11 cellular contexts compared by ENCODE assay signal in genomic region chr9:134439368-134439784, GRCh38.
"Had no signal": no experiment of that assay in that cellular context is flagged by ENCODE, and none has a peak within 500 bp of the region (broad histone marks: within the 10 kb centered on the region; RNA-seq: fewer than 3 reads in every experiment).

No MANE protein-coding gene starts in this region.

- H3K36me3 Mint-ChIP-seq: activated CD8-positive, alpha-beta memory T cell treated with anti-CD3 and anti-CD28 coated beads, Interleukin-2, amount 10 ng/mL, durations not matched to agents 7 days and 5 days; activated naive CD8-positive, alpha-beta T cell treated with anti-CD3 and anti-CD28 coated beads for 36 hours had no signal

- H3K27me3 ChIP-seq: hepatocyte had no signal

- ATAC-seq: activated CD8-positive, alpha-beta memory T cell treated with anti-CD3 and anti-CD28 coated beads, Interleukin-2, amount 10 ng/mL, durations not matched to agents 7 days and 5 days; naive thymus-derived CD4-positive, alpha-beta T cell had no signal

- H3K4me3 Mint-ChIP-seq: activated CD8-positive, alpha-beta memory T cell treated with anti-CD3 and anti-CD28 coated beads, Interleukin-2, amount 10 ng/mL, durations not matched to agents 7 days and 5 days; activated naive CD8-positive, alpha-beta T cell treated with anti-CD3 and anti-CD28 coated beads for 36 hours; activated T-cell treated with anti-CD3 and anti-CD28 coated beads, Interleukin-2, amount 50 U/mL, for 24 hours; naive thymus-derived CD4-positive, alpha-beta T cell had no signal

- H2AFZ ChIP-seq: hepatocyte had no signal

- H3K27ac Mint-ChIP-seq: activated CD8-positive, alpha-beta memory T cell treated with anti-CD3 and anti-CD28 coated beads, Interleukin-2, amount 10 ng/mL, durations not matched to agents 7 days and 5 days; activated naive CD8-positive, alpha-beta T cell treated with anti-CD3 and anti-CD28 coated beads for 36 hours; activated T-cell treated with anti-CD3 and anti-CD28 coated beads, Interleukin-2, amount 50 U/mL, for 24 hours had no signal

- DNase-seq: activated CD4-positive, alpha-beta T cell treated with anti-CD3 and anti-CD28 coated beads, Interleukin-2, amount 50 U/mL, for 4 hours; activated CD4-positive, CD25-positive, alpha-beta regulatory T cell treated with anti-CD3 and anti-CD28 coated beads, Interleukin-2, amount 50 U/mL, for 72 hours; activated CD8-positive, alpha-beta memory T cell treated with anti-CD3 and anti-CD28 coated beads, Interleukin-2, amount 10 ng/mL, durations not matched to agents 7 days and 5 days; activated gamma-delta T cell treated with Interleukin-2 at 50 U/mL for 16 hours; activated naive CD8-positive, alpha-beta T cell treated with anti-CD3 and anti-CD28 coated beads for 36 hours; activated T-cell treated with anti-CD3 and anti-CD28 coated beads, Interleukin-2, amount 50 U/mL, for 24 hours; aorta; kidney; naive thymus-derived CD4-positive, alpha-beta T cell; stimulated activated CD4-positive, alpha-beta T cell treated with anti-CD3 and anti-CD28 coated beads, Interleukin-4, amount 100 ng/mL, for 4 hours had no signal

- H3K4me2 ChIP-seq: hepatocyte had no signal

- H3K9me3 Mint-ChIP-seq: activated naive CD8-positive, alpha-beta T cell treated with anti-CD3 and anti-CD28 coated beads for 36 hours; activated T-cell treated with anti-CD3 and anti-CD28 coated beads, Interleukin-2, amount 50 U/mL, for 24 hours had no signal

- H3K4me3 ChIP-seq: hepatocyte had no signal
